In the genomic region with DNA sequence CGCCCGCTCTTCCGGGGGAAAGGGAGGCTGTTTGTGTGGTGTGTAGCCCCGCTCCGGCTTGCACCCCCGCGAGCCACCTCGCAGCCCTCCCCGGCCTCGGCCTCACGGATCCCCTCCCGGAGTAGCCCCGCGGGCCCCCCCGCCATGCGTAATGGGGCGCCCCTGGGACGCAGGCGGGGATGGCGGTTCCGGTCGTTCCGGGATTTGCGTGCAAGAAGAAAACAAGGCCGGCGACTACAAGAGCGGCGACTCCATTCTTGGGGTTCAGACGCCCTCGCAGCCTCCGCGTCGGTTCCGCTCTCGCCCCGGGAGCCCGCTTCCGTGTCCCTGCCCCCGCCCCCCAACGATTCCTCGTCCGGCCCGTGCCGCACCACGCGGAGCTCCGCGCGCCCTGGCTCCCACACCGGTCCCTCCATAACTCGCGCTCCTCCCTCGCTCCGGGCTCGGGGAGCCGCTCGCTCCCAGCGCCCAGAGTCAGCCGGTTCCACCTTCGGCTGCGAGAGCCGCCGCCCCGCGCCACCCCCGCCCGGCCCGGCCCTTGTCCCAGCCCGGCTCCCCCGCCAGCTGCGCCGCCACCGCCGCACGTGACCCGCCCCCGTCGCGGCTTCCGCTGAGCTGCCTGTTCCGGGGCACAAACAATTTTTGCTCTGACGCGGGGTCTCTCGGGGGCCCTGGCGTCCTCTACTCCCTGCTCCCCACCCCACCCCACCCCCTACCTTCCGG, we compare ENCODE assay signal across 8 cellular contexts.
DNase-seq lines count a peak whose midpoint lies in the region; ATAC-seq and TF ChIP-seq lines count a peak whose summit lies in the region.

No MANE protein-coding gene starts in this region.

- peak overlapping the region; percentile 99 for H3K27ac Mint-ChIP-seq in activated naive CD8-positive, alpha-beta T cell treated with anti-CD3 and anti-CD28 coated beads for 36 hours

- peaks cover 9% of the 10 kb centered on the region for H3K36me3 Mint-ChIP-seq in activated naive CD8-positive, alpha-beta T cell treated with anti-CD3 and anti-CD28 coated beads for 36 hours

- intact Hi-C loops in left ventricle myocardium inferior (cut with micrococcal nuclease) = no loop called here
- intact Hi-C loops in psoas muscle (cut with DNase I) = loop anchor here (2.0 to 10.0 kb wide), 2 partner anchors 362 to 446 kb away; no protein-coding TSS in a partner anchor

- ATAC-seq in psoas muscle = peak; percentile 52 to 72 (median 60)
- no peak for ATAC-seq in HG02981 (IDR thresholded peaks at IDR 0.05; ENCODE audit: unreplicated experiment)

- peaks cover 27% of the 10 kb centered on the region for H3K4me1 Mint-ChIP-seq in activated naive CD8-positive, alpha-beta T cell treated with anti-CD3 and anti-CD28 coated beads for 36 hours

- DNase-seq in ELR (ENCODE audit: low read depth) (peak; percentile 60), HAP-1 (ENCODE audit: low spot score in 2 of 2) (peak; percentile 23 to 77), RPMI7951 (ENCODE audit: low read depth) (peak; percentile 62), left ventricle myocardium inferior (peak; percentile 76), psoas muscle (peak; percentile 79 to 89), DMS153 (lab: John Stamatoyannopoulos, UW) (no peak)
- peak; percentile 84 for DNase-seq in activated naive CD8-positive, alpha-beta T cell treated with anti-CD3 and anti-CD28 coated beads for 36 hours

- H3K27me3 Mint-ChIP-seq in activated naive CD8-positive, alpha-beta T cell treated with anti-CD3 and anti-CD28 coated beads for 36 hours = no peaks in the 10 kb centered on the region

- H3K9me3 ChIP-seq in HAP-1 (no peaks in the 10 kb centered on the region), left ventricle myocardium inferior (replicated peaks) (no peaks in the 10 kb centered on the region), psoas muscle (no peaks in the 10 kb centered on the region)

- in situ Hi-C loops in HAP-1 (cut with MboI; ENCODE audit: low sequenced_read_pairs) = no loop called here

- WGBS in psoas muscle, 3 donors = 0 to 5% (median 0%) methylated on average over 18 to 82 of the region's 86 CpGs

- H3K4me3 ChIP-seq in HAP-1 (peak overlapping the region; percentile 49), left ventricle myocardium inferior (peak overlapping the region; percentile 74), psoas muscle (peak overlapping the region; percentile 70)

- TF ChIP-seq CTCF in left ventricle myocardium inferior (IDR thresholded peaks at IDR 0.05; ENCODE audit: borderline replicate concordance) (no peak), psoas muscle (IDR thresholded peaks at IDR 0.05) (no peak)

- H3K4me3 Mint-ChIP-seq in activated naive CD8-positive, alpha-beta T cell treated with anti-CD3 and anti-CD28 coated beads for 36 hours = peak overlapping the region; percentile 90

- H3K4me1 ChIP-seq in HAP-1 (peaks cover 47% of the 10 kb centered on the region), left ventricle myocardium inferior (peaks cover 24% of the 10 kb centered on the region), psoas muscle (peaks cover 10% of the 10 kb centered on the region)

- peaks cover 3% of the 10 kb centered on the region for H3K9me3 Mint-ChIP-seq in activated naive CD8-positive, alpha-beta T cell treated with anti-CD3 and anti-CD28 coated beads for 36 hours

- H3K36me3 ChIP-seq in HAP-1 (replicated peaks) (no peaks in the 10 kb centered on the region; the same call in 1 of the 2 replicates), left ventricle myocardium inferior (no peaks in the 10 kb centered on the region), psoas muscle (ENCODE audit: insufficient read depth in 1 of 2, low read depth in 1 of 2) (no peaks in the 10 kb centered on the region)

- H3K27me3 ChIP-seq in HAP-1 (ENCODE audit: low read depth) (no peaks in the 10 kb centered on the region), left ventricle myocardium inferior (ENCODE audit: low read depth) (no peaks in the 10 kb centered on the region), psoas muscle (ENCODE audit: insufficient read depth in 3 of 3, low read length in 2 of 3) (peaks cover 0 to 62% (median 0%) of the 10 kb centered on the region in 3 donors)

- peak overlapping the region; percentile 97 for H3K27ac ChIP-seq in left ventricle myocardium inferior (replicated peaks)
- peak overlapping the region; percentile 86 for H3K27ac ChIP-seq in psoas muscle
